Comparison of ENCODE assay signal across 2 cellular contexts in genomic region chr6:34457747-34458462, GRCh38.
TF ChIP-seq lines count a peak whose summit lies in the region.

No MANE protein-coding gene starts in this region.

TF ChIP-seq in IMR-90, 13 proteins besides CTCF, POLR2A, EP300 and RAD21:
- TF ChIP-seq FOS (IDR thresholded peaks at IDR 0.05; ENCODE audit: low read depth, low read length) (no peak), RCOR1 (IDR thresholded peaks at IDR 0.05; ENCODE audit: insufficient replicate concordance, low read length) (no peak), MAZ (IDR thresholded peaks at IDR 0.05; ENCODE audit: borderline replicate concordance, low read depth, low read length) (no peak), CEBPB (IDR thresholded peaks at IDR 0.05; ENCODE audit: low read depth, low read length) (no peak), RFX5 (IDR thresholded peaks at IDR 0.05; ENCODE audit: low read depth, low read length) (no peak), ELK1 (IDR thresholded peaks at IDR 0.05; ENCODE audit: borderline replicate concordance, low read depth, low read length) (no peak), USF2 (IDR thresholded peaks at IDR 0.05; ENCODE audit: low read depth, low read length) (no peak), NFE2L2 (IDR thresholded peaks at IDR 0.05; ENCODE audit: low read depth, low read length) (no peak), BHLHE40 (IDR thresholded peaks at IDR 0.05; ENCODE audit: low read depth, low read length) (no peak), SMC3 (IDR thresholded peaks at IDR 0.05; ENCODE audit: low read depth, low read length) (no peak), MXI1 (IDR thresholded peaks at IDR 0.05; ENCODE audit: borderline replicate concordance, low read depth, low read length) (no peak)

TF ChIP-seq in HepG2, 621 proteins besides CTCF, POLR2A, EP300 and RAD21 (continues in another document):
- no peak for TF ChIP-seq ZNF772 (CRISPR knock-in tag; IDR thresholded peaks at IDR 0.05)
- TF ChIP-seq PAXIP1 (CRISPR knock-in tag; conservative IDR thresholded peaks at IDR 0.05): no peak; the same call in 1 of the 2 replicates
- no peak for TF ChIP-seq ZNF224 (CRISPR knock-in tag; IDR thresholded peaks at IDR 0.05)
- no peak for TF ChIP-seq CC2D1A (CRISPR knock-in tag; IDR thresholded peaks at IDR 0.05)
- TF ChIP-seq POGZ (CRISPR knock-in tag; IDR thresholded peaks at IDR 0.05): 0 out of 2 replicates have a peak, but pooled peaks have one; percentile 33
- no peak for TF ChIP-seq SNAPC4 (CRISPR knock-in tag; IDR thresholded peaks at IDR 0.05)
- no peak for TF ChIP-seq SUZ12 (IDR thresholded peaks at IDR 0.05; ENCODE audit: low read depth, low read length)
- peak; percentile 59; the same call in 1 of the 2 replicates for TF ChIP-seq ZNF446 (CRISPR knock-in tag; IDR thresholded peaks at IDR 0.05)
- TF ChIP-seq ZNF709 (CRISPR knock-in tag; IDR thresholded peaks at IDR 0.05): 0 out of 2 replicates have a peak, but pooled peaks have one; percentile 63
- TF ChIP-seq SP5 (CRISPR knock-in tag; IDR thresholded peaks at IDR 0.05; ENCODE audit: borderline replicate concordance, low read depth): peak; percentile 31; the same call in 1 of the 2 replicates
- TF ChIP-seq ZNF552 (CRISPR knock-in tag; IDR thresholded peaks at IDR 0.05; ENCODE audit: borderline replicate concordance): no peak
- no peak for TF ChIP-seq ZC3H13 (CRISPR knock-in tag; IDR thresholded peaks at IDR 0.05)
- TF ChIP-seq NONO (IDR thresholded peaks at IDR 0.05): no peak
- no peak for TF ChIP-seq NONO (CRISPR knock-in tag; conservative IDR thresholded peaks at IDR 0.05)
- TF ChIP-seq FOXC1 (CRISPR knock-in tag; IDR thresholded peaks at IDR 0.05; ENCODE audit: borderline replicate concordance): no peak
- no peak for TF ChIP-seq ZNF672 (CRISPR knock-in tag; IDR thresholded peaks at IDR 0.05)
- TF ChIP-seq ZNF138 (CRISPR knock-in tag; IDR thresholded peaks at IDR 0.05; ENCODE audit: low read depth): no peak
- TF ChIP-seq ZSCAN30 (CRISPR knock-in tag; IDR thresholded peaks at IDR 0.05): no peak
- TF ChIP-seq ZNF879 (CRISPR knock-in tag; IDR thresholded peaks at IDR 0.05): no peak
- TF ChIP-seq ZBTB26 (CRISPR knock-in tag; IDR thresholded peaks at IDR 0.05; ENCODE audit: borderline replicate concordance): no peak; the same call in 1 of the 2 replicates
- TF ChIP-seq PHF21A (CRISPR knock-in tag; IDR thresholded peaks at IDR 0.05): no peak; the same call in 1 of the 2 replicates
- no peak for TF ChIP-seq RXRB (CRISPR knock-in tag; IDR thresholded peaks at IDR 0.05; ENCODE audit: borderline replicate concordance)
- no peak for TF ChIP-seq DNMT3B (CRISPR knock-in tag; conservative IDR thresholded peaks at IDR 0.05)
- TF ChIP-seq MAZ (IDR thresholded peaks at IDR 0.05; ENCODE audit: borderline replicate concordance, low read depth, low read length): no peak
- peak; percentile 63; the same call in 1 of the 2 replicates for TF ChIP-seq MAZ (CRISPR knock-in tag; IDR thresholded peaks at IDR 0.05; ENCODE audit: low read depth)
- no peak for TF ChIP-seq XRCC5 (optimal IDR thresholded peaks at IDR 0.05; ENCODE audit: low read length)
- TF ChIP-seq XBP1 (CRISPR knock-in tag; IDR thresholded peaks at IDR 0.05): no peak
- TF ChIP-seq KLF6 (CRISPR knock-in tag; IDR thresholded peaks at IDR 0.05): peak; percentile 24; the same call in 1 of the 2 replicates
- TF ChIP-seq ZNF292 (CRISPR knock-in tag; IDR thresholded peaks at IDR 0.05; ENCODE audit: borderline replicate concordance, low read depth): peak; percentile 65; the same call in 1 of the 2 replicates
- TF ChIP-seq MAFK (conservative IDR thresholded peaks at IDR 0.05 in 1 of 2, IDR thresholded peaks at IDR 0.05 in 1 of 2; ENCODE audit: low read length in 2 of 2): no peak
- no peak for TF ChIP-seq JDP2 (CRISPR knock-in tag; IDR thresholded peaks at IDR 0.05; ENCODE audit: borderline replicate concordance)
- no peak for TF ChIP-seq MAFF (IDR thresholded peaks at IDR 0.05; ENCODE audit: low read depth, low read length)
- TF ChIP-seq NR2F2 (IDR thresholded peaks at IDR 0.05; ENCODE audit: borderline replicate concordance, low read depth): peak; percentile 25; the same call in 1 of the 2 replicates
- no peak for TF ChIP-seq AGO2 (optimal IDR thresholded peaks at IDR 0.05; ENCODE audit: low read depth, low read length)
- no peak for TF ChIP-seq HNRNPLL (IDR thresholded peaks at IDR 0.05; ENCODE audit: low read depth, low read length, poor library complexity, severe bottlenecking)
- no peak for TF ChIP-seq CEBPZ (IDR thresholded peaks at IDR 0.05; ENCODE audit: low read length)
- no peak for TF ChIP-seq PPARG (CRISPR knock-in tag; conservative IDR thresholded peaks at IDR 0.05)
- no peak for TF ChIP-seq MED8 (CRISPR knock-in tag; IDR thresholded peaks at IDR 0.05; ENCODE audit: insufficient replicate concordance)
- TF ChIP-seq ZSCAN12 (CRISPR knock-in tag; IDR thresholded peaks at IDR 0.05): no peak
- TF ChIP-seq MED13 (CRISPR knock-in tag; IDR thresholded peaks at IDR 0.05): no peak
- no peak for TF ChIP-seq ATF3 (CRISPR knock-in tag; IDR thresholded peaks at IDR 0.05)
- TF ChIP-seq MIXL1 (CRISPR knock-in tag; IDR thresholded peaks at IDR 0.05): no peak
- TF ChIP-seq ZNF501 (CRISPR knock-in tag; IDR thresholded peaks at IDR 0.05): 0 out of 2 replicates have a peak, but pooled peaks have one; percentile 38
- 0 out of 2 replicates have a peak, but pooled peaks have one; percentile 39 for TF ChIP-seq ZNF543 (CRISPR knock-in tag; IDR thresholded peaks at IDR 0.05)
- no peak for TF ChIP-seq NR2F1 (CRISPR knock-in tag; IDR thresholded peaks at IDR 0.05)
- 0 out of 2 replicates have a peak, but pooled peaks have one; percentile 7 for TF ChIP-seq HNF4G (IDR thresholded peaks at IDR 0.05; ENCODE audit: borderline replicate concordance, low read depth, low read length)
- no peak for TF ChIP-seq HNF4G (CRISPR knock-in tag; IDR thresholded peaks at IDR 0.05; ENCODE audit: borderline replicate concordance, low read depth)
- peak; percentile 81 for TF ChIP-seq ZFX (CRISPR knock-in tag; IDR thresholded peaks at IDR 0.05; ENCODE audit: low read depth)
- no peak for TF ChIP-seq NR2F6 (IDR thresholded peaks at IDR 0.05)
- TF ChIP-seq NR2F6 (CRISPR knock-in tag; IDR thresholded peaks at IDR 0.05): no peak
- TF ChIP-seq ZNF724P (CRISPR knock-in tag; IDR thresholded peaks at IDR 0.05; ENCODE audit: borderline replicate concordance): no peak
- TF ChIP-seq ZNF761 (CRISPR knock-in tag; conservative IDR thresholded peaks at IDR 0.05): 0 out of 2 replicates have a peak, but pooled peaks have one; percentile 61
- no peak for TF ChIP-seq ZHX1 (CRISPR knock-in tag; IDR thresholded peaks at IDR 0.05; ENCODE audit: low read depth)
